1 cellular context compared by ENCODE assay signal in the genomic region with DNA sequence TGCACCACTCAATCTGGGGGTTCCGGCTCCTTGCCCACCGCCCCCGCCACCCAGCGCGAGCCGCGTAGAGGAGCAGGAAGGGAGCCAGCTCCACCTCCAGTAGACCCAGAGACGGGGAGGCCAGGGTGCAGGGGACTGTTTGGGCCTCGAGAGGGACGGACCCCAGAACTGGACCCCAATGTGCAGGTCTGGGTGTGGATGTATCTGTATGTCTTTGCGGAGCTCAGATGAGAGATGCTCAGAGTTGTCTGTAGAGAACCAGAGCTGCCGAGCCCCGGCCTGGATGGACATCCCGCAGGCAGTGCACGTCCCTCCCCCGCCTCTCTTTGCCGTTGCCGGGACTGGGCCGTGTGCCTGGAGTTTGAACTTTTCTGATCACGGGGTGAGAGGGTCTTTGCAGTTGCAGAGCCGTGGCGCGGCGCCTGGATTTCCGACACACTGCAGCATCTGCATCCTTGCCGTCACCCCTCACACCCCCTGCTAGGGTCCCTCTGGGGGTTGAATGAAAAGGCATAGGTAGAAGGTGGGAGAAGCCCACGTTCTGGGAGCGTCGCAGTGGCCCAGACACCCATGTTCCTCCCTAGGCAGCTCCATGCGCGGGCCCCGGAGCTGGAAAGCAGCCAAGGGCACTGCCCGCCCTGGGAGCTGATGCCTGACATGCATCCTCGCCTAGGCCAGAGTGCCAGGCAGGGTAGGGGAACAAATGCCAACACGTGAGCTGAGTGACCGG.
TF ChIP-seq lines count a peak whose summit lies in the region.

No MANE protein-coding gene starts in this region.

TF ChIP-seq in HepG2, 621 proteins besides CTCF, POLR2A, EP300 and RAD21 (continued from another document):
- TF ChIP-seq, protein P1, sequence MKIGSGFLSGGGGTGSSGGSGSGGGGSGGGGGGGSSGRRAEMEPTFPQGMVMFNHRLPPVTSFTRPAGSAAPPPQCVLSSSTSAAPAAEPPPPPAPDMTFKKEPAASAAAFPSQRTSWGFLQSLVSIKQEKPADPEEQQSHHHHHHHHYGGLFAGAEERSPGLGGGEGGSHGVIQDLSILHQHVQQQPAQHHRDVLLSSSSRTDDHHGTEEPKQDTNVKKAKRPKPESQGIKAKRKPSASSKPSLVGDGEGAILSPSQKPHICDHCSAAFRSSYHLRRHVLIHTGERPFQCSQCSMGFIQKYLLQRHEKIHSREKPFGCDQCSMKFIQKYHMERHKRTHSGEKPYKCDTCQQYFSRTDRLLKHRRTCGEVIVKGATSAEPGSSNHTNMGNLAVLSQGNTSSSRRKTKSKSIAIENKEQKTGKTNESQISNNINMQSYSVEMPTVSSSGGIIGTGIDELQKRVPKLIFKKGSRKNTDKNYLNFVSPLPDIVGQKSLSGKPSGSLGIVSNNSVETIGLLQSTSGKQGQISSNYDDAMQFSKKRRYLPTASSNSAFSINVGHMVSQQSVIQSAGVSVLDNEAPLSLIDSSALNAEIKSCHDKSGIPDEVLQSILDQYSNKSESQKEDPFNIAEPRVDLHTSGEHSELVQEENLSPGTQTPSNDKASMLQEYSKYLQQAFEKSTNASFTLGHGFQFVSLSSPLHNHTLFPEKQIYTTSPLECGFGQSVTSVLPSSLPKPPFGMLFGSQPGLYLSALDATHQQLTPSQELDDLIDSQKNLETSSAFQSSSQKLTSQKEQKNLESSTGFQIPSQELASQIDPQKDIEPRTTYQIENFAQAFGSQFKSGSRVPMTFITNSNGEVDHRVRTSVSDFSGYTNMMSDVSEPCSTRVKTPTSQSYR (CRISPR knock-in tag; IDR thresholded peaks at IDR 0.05; ENCODE audit: borderline replicate concordance): peak; percentile 55; the same call in 1 of the 2 replicates
- TF ChIP-seq NR2C2 (CRISPR knock-in tag; IDR thresholded peaks at IDR 0.05; ENCODE audit: borderline replicate concordance): no peak
- peak; percentile 11; the same call in 1 of the 2 replicates for TF ChIP-seq HNF4A (CRISPR knock-in tag; IDR thresholded peaks at IDR 0.05)
